In the genomic region with DNA sequence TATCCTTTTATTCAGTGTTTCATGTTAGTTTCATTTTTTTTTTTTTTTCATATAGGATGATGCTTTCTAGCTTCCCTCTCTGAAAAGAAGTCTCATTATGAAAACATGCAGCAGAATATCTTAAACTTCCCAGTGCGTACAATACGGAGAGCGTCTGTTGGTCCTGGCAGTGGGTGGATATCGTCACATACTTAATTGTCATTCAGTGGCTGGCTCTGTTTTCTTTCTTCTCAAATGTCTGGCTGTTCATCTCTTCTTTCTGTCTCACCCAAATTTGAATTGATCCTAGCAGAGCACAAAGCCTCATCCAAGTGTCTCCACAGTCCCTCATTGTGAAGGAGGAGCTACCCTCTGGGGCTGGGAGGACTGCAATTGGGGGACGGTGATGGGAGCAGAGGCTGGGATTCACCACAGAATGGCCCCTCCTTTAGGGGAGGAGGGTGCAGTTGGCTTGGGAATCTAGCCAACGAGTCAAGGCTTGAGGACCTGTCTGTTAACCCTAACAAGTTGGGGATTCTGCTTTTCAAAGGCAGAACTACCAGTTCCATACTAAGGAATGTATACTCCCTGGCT, we compare ENCODE assay signal across 16 cellular contexts.
DNase-seq lines count a peak whose midpoint lies in the region; ATAC-seq and TF ChIP-seq lines count a peak whose summit lies in the region.
"Had no signal": no experiment of that assay in that cellular context is flagged by ENCODE, and none has a peak within 500 bp of the region (broad histone marks: within the 10 kb centered on the region; RNA-seq: fewer than 3 reads in every experiment).

No MANE protein-coding gene starts in this region.

- H3K4me2 ChIP-seq in SK-N-SH (no peak overlapping the region), trophoblast cell (ENCODE audit: low read length) (peak overlapping the region; percentile 2)

- H3K36me3 ChIP-seq in SK-N-SH (replicated peaks in 1 of 2; ENCODE audit: control insufficient read depth in 1 of 2, insufficient read depth in 2 of 2, low read length in 1 of 2) (no peaks in the 10 kb centered on the region), trophoblast cell (ENCODE audit: control insufficient read depth in 1 of 2, insufficient read depth in 2 of 2, low read length in 2 of 2) (no peaks in the 10 kb centered on the region)
- H3K36me3 ChIP-seq: SJCRH30 had no signal

- H3K79me2 ChIP-seq in SK-N-SH (ENCODE audit: insufficient read depth) = no peaks in the 10 kb centered on the region
- H3K79me2 ChIP-seq in trophoblast cell (ENCODE audit: control insufficient read depth, insufficient read depth, low read length, poor library complexity) = no peaks in the 10 kb centered on the region

- H3K4me1 ChIP-seq in SK-N-SH (ENCODE audit: control insufficient read depth in 1 of 2, insufficient read depth in 2 of 2, low read depth in 1 of 2, low read length in 1 of 2) (peaks cover 0 to 65% of the 10 kb centered on the region in 2 experiments; a peak in 2 of 4 replicates), trophoblast cell (ENCODE audit: control insufficient read depth in 1 of 2, insufficient read depth in 2 of 2, low read length in 2 of 2) (peaks cover 6 to 7% of the 10 kb centered on the region in 2 experiments)
- H3K4me1 ChIP-seq: SJCRH30 had no signal

- peaks cover 2% of the 10 kb centered on the region for H3K79me1 ChIP-seq in trophoblast cell (ENCODE audit: low read length)

- no peak overlapping the region for H3K18ac ChIP-seq in trophoblast cell (ENCODE audit: low read length)

- H2AFZ ChIP-seq in SK-N-SH (ENCODE audit: low read depth) (no peak overlapping the region), trophoblast cell (ENCODE audit: insufficient read depth, low read length, poor library complexity) (no peak overlapping the region)

- CTCF ChIA-PET in SK-N-SH (lab: Yijun Ruan, JAX) = interaction anchor here (0.6 to 1.7 kb wide), 8 partner anchors 38 to 306 kb away, joined by 3 to 7 read pairs (median 3); no protein-coding TSS in a partner anchor

- no peak overlapping the region for H3K4ac ChIP-seq in trophoblast cell (ENCODE audit: low read depth, low read length)

- H2BK5ac ChIP-seq in trophoblast cell (ENCODE audit: low read depth, low read length, poor library complexity) = no peak overlapping the region

- no peak overlapping the region for H2AK5ac ChIP-seq in trophoblast cell (ENCODE audit: low read length)

- peak; percentile 72 for DNase-seq in NCI-H2107 treated with DMSO at 0.1 percent for 48 hours (lab: John Stamatoyannopoulos, UW; ENCODE audit: unreplicated experiment)
- no peak for DNase-seq in NCI-H2107 (lab: John Stamatoyannopoulos, UW)
- DNase-seq in NCI-H345 (lab: John Stamatoyannopoulos, UW) = peak; percentile 77
- DNase-seq in SK-N-SH = peak; percentile 66
- DNase-seq in trophoblast cell = no peak
- DNase-seq: AML-193; CD8-positive, alpha-beta memory T cell; EL; GF-D8; NCI-H524 treated with DMSO at 0.1 percent for 48 hours; OCI-M1; SJCRH30 had no signal

- WGBS in SK-N-SH (ENCODE audit: low lambda C conversion rate) = 12% methylated on average over 6 of the region's 6 CpGs
- no CpG with 5 or more reads among the region's 6 CpGs for WGBS in trophoblast cell (ENCODE audit: extremely low coverage, insufficient coverage, insufficient read length)

- ATAC-seq in GM19455 (IDR thresholded peaks at IDR 0.05; ENCODE audit: unreplicated experiment) (no peak), GM21526 (IDR thresholded peaks at IDR 0.05; ENCODE audit: low FRiP score, unreplicated experiment) (no peak), HG03175 (IDR thresholded peaks at IDR 0.05; ENCODE audit: unreplicated experiment) (no peak)

- TF ChIP-seq EP300 in SK-N-SH (IDR thresholded peaks at IDR 0.05; ENCODE audit: borderline replicate concordance in 1 of 2, low read depth in 1 of 2, low read length in 1 of 2) = peak in 1 of 2 experiments; percentile 93; a peak in 2 of 4 replicates

- H3K4me3 ChIP-seq in SK-N-SH (ENCODE audit: low read depth in 2 of 2, low read length in 1 of 2) (no peak overlapping the region; a peak in 1 of 4 replicates), trophoblast cell (ENCODE audit: low read depth, low read length) (no peak overlapping the region)
- H3K4me3 ChIP-seq: SJCRH30 had no signal

- no peak overlapping the region for H4K91ac ChIP-seq in trophoblast cell (ENCODE audit: low read depth, low read length)

- no peak overlapping the region for H3K14ac ChIP-seq in trophoblast cell (ENCODE audit: low read length)

- H3K23ac ChIP-seq in trophoblast cell (ENCODE audit: low read length) = no peak overlapping the region

- H3F3A ChIP-seq in SK-N-SH (replicated peaks; ENCODE audit: insufficient read depth) = no peaks in the 10 kb centered on the region

- no peak for TF ChIP-seq RAD21 in SK-N-SH (IDR thresholded peaks at IDR 0.05; ENCODE audit: low read length)

- H3K9me2 ChIP-seq in SK-N-SH = no peaks in the 10 kb centered on the region

- no peak for TF ChIP-seq CTCF in SK-N-SH (IDR thresholded peaks at IDR 0.05)

- H4K12ac ChIP-seq in trophoblast cell (ENCODE audit: low read depth, low read length) = no peak overlapping the region

- no peaks in the 10 kb centered on the region for H3K27me3 ChIP-seq in SK-N-SH (ENCODE audit: insufficient read depth)
- no peaks in the 10 kb centered on the region for H3K27me3 ChIP-seq in trophoblast cell (ENCODE audit: insufficient read depth, low read length)

- POLR2A ChIA-PET in SK-N-SH (lab: Yijun Ruan, JAX) = interaction anchor here (0.6 to 2.1 kb wide), 9 partner anchors 9 to 1402 kb away, joined by 3 to 13 read pairs (median 4); partner anchors contain the start of genes COLEC11 and MYT1L

- no peaks in the 10 kb centered on the region for H4K20me1 ChIP-seq in SK-N-SH (ENCODE audit: insufficient read depth)

- no peak overlapping the region for H2BK120ac ChIP-seq in trophoblast cell (ENCODE audit: insufficient read depth, low read length, poor library complexity)

- H3K27ac ChIP-seq in SK-N-SH (ENCODE audit: low read depth in 2 of 2, low read length in 1 of 2) = peak overlapping the region in 1 of 2 experiments; percentile 100; a peak in 3 of 4 replicates
- H3K27ac ChIP-seq in trophoblast cell (ENCODE audit: low read depth, low read length) = peak overlapping the region; percentile 59
- H3K27ac ChIP-seq: C4-2B, SJCRH30 had no signal

- H3K9me3 ChIP-seq in SK-N-SH (peaks cover 16% of the 10 kb centered on the region), trophoblast cell (ENCODE audit: insufficient read depth, low read depth, low read length) (no peaks in the 10 kb centered on the region)
- H3K9me3 ChIP-seq: SJCRH30 had no signal

- H4K8ac ChIP-seq in trophoblast cell (ENCODE audit: low read depth, low read length) = no peak overlapping the region

- no peak overlapping the region for H2BK12ac ChIP-seq in trophoblast cell (ENCODE audit: low read length)

- no peak overlapping the region for H3K9ac ChIP-seq in SK-N-SH
- H3K9ac ChIP-seq in trophoblast cell (ENCODE audit: low read length) = no peak overlapping the region

TF ChIP-seq in SK-N-SH, 30 proteins besides CTCF, POLR2A, EP300 and RAD21 (continues in another document):
- TF ChIP-seq TCF12 (IDR thresholded peaks at IDR 0.05) (peak; percentile 41; the same call in 1 of the 2 replicates), GABPA (IDR thresholded peaks at IDR 0.05; ENCODE audit: low read depth) (no peak), GATA2 (CRISPR knock-in tag; IDR thresholded peaks at IDR 0.05) (peak; percentile 55; the same call in 1 of the 2 replicates), TAF1 (IDR thresholded peaks at IDR 0.05; ENCODE audit: borderline replicate concordance, low read depth, low read length) (no peak), FOXM1 (IDR thresholded peaks at IDR 0.05; ENCODE audit: low read depth) (no peak), FOXJ3 (CRISPR knock-in tag; IDR thresholded peaks at IDR 0.05) (peak; percentile 78), RXRA (IDR thresholded peaks at IDR 0.05; ENCODE audit: borderline replicate concordance, low read depth) (no peak), SMC3 (IDR thresholded peaks at IDR 0.05; ENCODE audit: low read depth, low read length) (no peak), POLR2AphosphoS5 (IDR thresholded peaks at IDR 0.05; ENCODE audit: low read depth, low read length) (no peak), ZBTB33 (IDR thresholded peaks at IDR 0.05; ENCODE audit: borderline replicate concordance, low read depth) (no peak), RCOR1 (IDR thresholded peaks at IDR 0.05; ENCODE audit: low read length) (peak; percentile 83; the same call in 1 of the 2 replicates)
- TF ChIP-seq, protein P1, sequence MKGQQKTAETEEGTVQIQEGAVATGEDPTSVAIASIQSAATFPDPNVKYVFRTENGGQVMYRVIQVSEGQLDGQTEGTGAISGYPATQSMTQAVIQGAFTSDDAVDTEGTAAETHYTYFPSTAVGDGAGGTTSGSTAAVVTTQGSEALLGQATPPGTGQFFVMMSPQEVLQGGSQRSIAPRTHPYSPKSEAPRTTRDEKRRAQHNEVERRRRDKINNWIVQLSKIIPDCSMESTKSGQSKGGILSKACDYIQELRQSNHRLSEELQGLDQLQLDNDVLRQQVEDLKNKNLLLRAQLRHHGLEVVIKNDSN (IDR thresholded peaks at IDR 0.05; ENCODE audit: borderline replicate concordance, low read depth) = no peak
- TF ChIP-seq, protein P2, sequence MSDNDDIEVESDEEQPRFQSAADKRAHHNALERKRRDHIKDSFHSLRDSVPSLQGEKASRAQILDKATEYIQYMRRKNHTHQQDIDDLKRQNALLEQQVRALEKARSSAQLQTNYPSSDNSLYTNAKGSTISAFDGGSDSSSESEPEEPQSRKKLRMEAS (IDR thresholded peaks at IDR 0.05; ENCODE audit: low read depth) = no peak

Comparison
In these comparisons a context has a peak if more than half of its experiments do, and no peak if none do; other contexts are left out.
1. DNase-seq: peak in NCI-H2107 treated with DMSO at 0.1 percent for 48 hours (single experiment), NCI-H345 (single experiment) and SK-N-SH (single experiment); none in NCI-H2107 (single experiment) and trophoblast cell (0 of 2).